1 cellular context compared by ENCODE assay signal in the genomic region with DNA sequence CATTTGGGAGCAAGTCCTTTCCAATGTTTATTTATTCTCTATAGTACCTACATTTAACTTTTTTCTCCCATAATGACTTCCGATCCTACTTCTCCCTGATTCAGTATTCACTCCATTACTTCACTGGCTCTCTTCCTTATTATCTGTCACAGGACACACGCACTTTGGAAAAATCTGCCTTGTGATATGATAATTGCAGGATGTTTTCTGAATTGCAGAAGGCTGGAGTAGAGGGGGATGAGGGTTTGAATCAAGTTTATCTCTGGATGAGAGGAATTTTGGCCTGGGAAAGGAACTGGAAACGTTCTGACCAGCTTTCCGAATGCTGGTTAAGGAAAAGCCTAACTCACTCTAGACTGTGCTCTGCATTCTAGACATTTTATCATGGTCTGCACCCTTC.
TF ChIP-seq lines count a peak whose summit lies in the region.

No MANE protein-coding gene starts in this region.

TF ChIP-seq in HepG2, 621 proteins besides CTCF, POLR2A, EP300 and RAD21:
- TF ChIP-seq, protein P1, sequence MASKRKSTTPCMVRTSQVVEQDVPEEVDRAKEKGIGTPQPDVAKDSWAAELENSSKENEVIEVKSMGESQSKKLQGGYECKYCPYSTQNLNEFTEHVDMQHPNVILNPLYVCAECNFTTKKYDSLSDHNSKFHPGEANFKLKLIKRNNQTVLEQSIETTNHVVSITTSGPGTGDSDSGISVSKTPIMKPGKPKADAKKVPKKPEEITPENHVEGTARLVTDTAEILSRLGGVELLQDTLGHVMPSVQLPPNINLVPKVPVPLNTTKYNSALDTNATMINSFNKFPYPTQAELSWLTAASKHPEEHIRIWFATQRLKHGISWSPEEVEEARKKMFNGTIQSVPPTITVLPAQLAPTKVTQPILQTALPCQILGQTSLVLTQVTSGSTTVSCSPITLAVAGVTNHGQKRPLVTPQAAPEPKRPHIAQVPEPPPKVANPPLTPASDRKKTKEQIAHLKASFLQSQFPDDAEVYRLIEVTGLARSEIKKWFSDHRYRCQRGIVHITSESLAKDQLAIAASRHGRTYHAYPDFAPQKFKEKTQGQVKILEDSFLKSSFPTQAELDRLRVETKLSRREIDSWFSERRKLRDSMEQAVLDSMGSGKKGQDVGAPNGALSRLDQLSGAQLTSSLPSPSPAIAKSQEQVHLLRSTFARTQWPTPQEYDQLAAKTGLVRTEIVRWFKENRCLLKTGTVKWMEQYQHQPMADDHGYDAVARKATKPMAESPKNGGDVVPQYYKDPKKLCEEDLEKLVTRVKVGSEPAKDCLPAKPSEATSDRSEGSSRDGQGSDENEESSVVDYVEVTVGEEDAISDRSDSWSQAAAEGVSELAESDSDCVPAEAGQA (IDR thresholded peaks at IDR 0.05; ENCODE audit: low read depth), result no peak
- TF ChIP-seq, protein P1 (CRISPR knock-in tag; IDR thresholded peaks at IDR 0.05; ENCODE audit: borderline replicate concordance), result no peak
- no peak for TF ChIP-seq KLF16 (CRISPR knock-in tag; IDR thresholded peaks at IDR 0.05)
- TF ChIP-seq CBFB (CRISPR knock-in tag; IDR thresholded peaks at IDR 0.05), result no peak
- no peak for TF ChIP-seq AKAP8 (CRISPR knock-in tag; IDR thresholded peaks at IDR 0.05)
- TF ChIP-seq, protein P2, sequence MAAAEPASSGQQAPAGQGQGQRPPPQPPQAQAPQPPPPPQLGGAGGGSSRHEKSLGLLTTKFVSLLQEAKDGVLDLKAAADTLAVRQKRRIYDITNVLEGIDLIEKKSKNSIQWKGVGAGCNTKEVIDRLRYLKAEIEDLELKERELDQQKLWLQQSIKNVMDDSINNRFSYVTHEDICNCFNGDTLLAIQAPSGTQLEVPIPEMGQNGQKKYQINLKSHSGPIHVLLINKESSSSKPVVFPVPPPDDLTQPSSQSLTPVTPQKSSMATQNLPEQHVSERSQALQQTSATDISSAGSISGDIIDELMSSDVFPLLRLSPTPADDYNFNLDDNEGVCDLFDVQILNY (CRISPR knock-in tag; conservative IDR thresholded peaks at IDR 0.05), result no peak
- TF ChIP-seq ZFP1 (CRISPR knock-in tag; IDR thresholded peaks at IDR 0.05), result no peak
- no peak for TF ChIP-seq HNRNPK (IDR thresholded peaks at IDR 0.05; ENCODE audit: low read depth, low read length, poor library complexity, severe bottlenecking)
- no peak for TF ChIP-seq ZNF780A (CRISPR knock-in tag; IDR thresholded peaks at IDR 0.05)
TF ChIP-seq in HepG2: peak in this region for 0.
